16 cellular contexts compared by ENCODE assay signal in genomic region chr19:19871932-19872331, GRCh38.
"Had no signal": no experiment of that assay in that cellular context is flagged by ENCODE, and none has a peak within 500 bp of the region (broad histone marks: within the 10 kb centered on the region; RNA-seq: fewer than 3 reads in every experiment).

No MANE protein-coding gene starts in this region.

- DNase-seq: activated CD4-positive, alpha-beta T cell treated with anti-CD3 and anti-CD28 coated beads, Interleukin-2, amount 10 ng/mL, durations not matched to agents 7 days and 5 days; activated effector memory CD4-positive, alpha-beta T cell treated with Interleukin-2 at 50 U/mL for 16 hours; adrenal gland; colonic mucosa; esophagus squamous epithelium; foreskin fibroblast; immature natural killer cell; left cardiac atrium; lower lobe of right lung; psoas muscle; right lobe of liver; SIG-M5; stimulated activated CD4-positive, alpha-beta T cell treated with anti-CD3 and anti-CD28 coated beads, Interleukin-2, amount 100 ng/mL, for 24 hours; T1000; upper lobe of right lung had no signal

- H3K27me3 Mint-ChIP-seq: activated CD4-positive, alpha-beta T cell treated with anti-CD3 and anti-CD28 coated beads, Interleukin-2, amount 10 ng/mL, durations not matched to agents 7 days and 5 days had no signal

- H3K27ac Mint-ChIP-seq: activated CD4-positive, alpha-beta T cell treated with anti-CD3 and anti-CD28 coated beads, Interleukin-2, amount 10 ng/mL, durations not matched to agents 7 days and 5 days; mesothelial cell of epicardium had no signal

- H3K9me3 ChIP-seq: adrenal gland, colonic mucosa had no signal

- H3K36me3 ChIP-seq: colonic mucosa had no signal

- H3K27me3 ChIP-seq: adrenal gland, colonic mucosa, esophagus squamous epithelium, right lobe of liver, upper lobe of right lung had no signal

- H3K27ac ChIP-seq: adrenal gland, colonic mucosa, esophagus squamous epithelium, lower lobe of right lung, psoas muscle, right lobe of liver, upper lobe of right lung had no signal

- ATAC-seq: left cardiac atrium, lower lobe of right lung, psoas muscle, right lobe of liver, upper lobe of right lung had no signal

- H3K4me3 Mint-ChIP-seq: activated CD4-positive, alpha-beta T cell treated with anti-CD3 and anti-CD28 coated beads, Interleukin-2, amount 10 ng/mL, durations not matched to agents 7 days and 5 days; immature natural killer cell; mesothelial cell of epicardium had no signal

- H3K4me3 ChIP-seq: adrenal gland, colonic mucosa, esophagus squamous epithelium, lower lobe of right lung, psoas muscle, right lobe of liver, upper lobe of right lung had no signal
